1 cellular context compared by ENCODE assay signal in genomic region chr2:161223139-161223732, GRCh38.
TF ChIP-seq lines count a peak whose summit lies in the region.

No MANE protein-coding gene starts in this region.

TF ChIP-seq in H1, 55 proteins besides CTCF, POLR2A, EP300 and RAD21:
- TF ChIP-seq CHD7 (IDR thresholded peaks at IDR 0.05; ENCODE audit: insufficient replicate concordance, low read length) (no peak), SP1 (IDR thresholded peaks at IDR 0.05; ENCODE audit: low read depth, low read length) (no peak), ATF2 (IDR thresholded peaks at IDR 0.05; ENCODE audit: low read length) (no peak), KDM4A (IDR thresholded peaks at IDR 0.05; ENCODE audit: low read depth, low read length, severe bottlenecking) (no peak), SIX5 (IDR thresholded peaks at IDR 0.05; ENCODE audit: low read depth, low read length) (no peak), E2F6 (IDR thresholded peaks at IDR 0.05) (no peak), MAFK (IDR thresholded peaks at IDR 0.05; ENCODE audit: low read depth, low read length) (no peak), EZH2 (IDR thresholded peaks at IDR 0.05; ENCODE audit: low read depth, low read length, severe bottlenecking) (no peak), BRCA1 (IDR thresholded peaks at IDR 0.05; ENCODE audit: low read depth, low read length) (no peak), GABPA (IDR thresholded peaks at IDR 0.05; ENCODE audit: borderline replicate concordance, insufficient read depth, low read length) (no peak), CBX8 (IDR thresholded peaks at IDR 0.05; ENCODE audit: borderline replicate concordance, low read depth, low read length) (no peak), CEBPB (IDR thresholded peaks at IDR 0.05; ENCODE audit: low read depth, low read length) (no peak), TBP (IDR thresholded peaks at IDR 0.05; ENCODE audit: low read depth, low read length) (no peak), TEAD4 (IDR thresholded peaks at IDR 0.05; ENCODE audit: low read depth, low read length) (no peak), JUN (IDR thresholded peaks at IDR 0.05; ENCODE audit: low read depth, low read length) (no peak), FOSL1 (IDR thresholded peaks at IDR 0.05; ENCODE audit: insufficient read depth, low read depth, low read length) (no peak)
